Comparison of ENCODE assay signal across 8 cellular contexts in genomic region chr7:51148216-51148615, GRCh38.
"Had no signal": no experiment of that assay in that cellular context is flagged by ENCODE, and none has a peak within 500 bp of the region (broad histone marks: within the 10 kb centered on the region; RNA-seq: fewer than 3 reads in every experiment).

No MANE protein-coding gene starts in this region.

- DNase-seq: GDM1, GF-D8 had no signal

- ATAC-seq: GM12878 had no signal

- FAIRE-seq: G401.6, GM12878, GM12891, GM12892, GM18507, GM19239 had no signal

- H3K4me3 ChIP-seq: GM12878 had no signal
